ENCODE assay signal across 12 cellular contexts in genomic region chr10:71761541-71762113, GRCh38. TPM values are rescaled to one million over a fixed set of nuclear protein-coding genes. Genes with fewer than 3 reads are reported as not detected.
DNase-seq lines count a peak whose midpoint lies in the region; ATAC-seq and TF ChIP-seq lines count a peak whose summit lies in the region.
"Had no signal": no experiment of that assay in that cellular context is flagged by ENCODE, and none has a peak within 500 bp of the region (broad histone marks: within the 10 kb centered on the region; RNA-seq: fewer than 3 reads in every experiment).

No MANE protein-coding gene starts in this region.

- no peak for TF ChIP-seq EP300 in tibial nerve (IDR thresholded peaks at IDR 0.05)

- H3K27me3 Mint-ChIP-seq in activated naive CD4-positive, alpha-beta T cell treated with anti-CD3 and anti-CD28 coated beads, Interleukin-2, amount 10 ng/mL, durations not matched to agents 7 days and 5 days, result no peaks in the 10 kb centered on the region
- no peaks in the 10 kb centered on the region for H3K27me3 Mint-ChIP-seq in activated CD8-positive, alpha-beta T cell treated with anti-CD3 and anti-CD28 coated beads, Interleukin-2, amount 10 ng/mL, durations not matched to agents 7 days and 5 days (ENCODE audit: low read depth)

- TF ChIP-seq CTCF in foreskin keratinocyte (conservative IDR thresholded peaks at IDR 0.05), result peak; percentile 26
- no peak for TF ChIP-seq CTCF in tibial nerve (IDR thresholded peaks at IDR 0.05)

- H3K27ac ChIP-seq in foreskin keratinocyte (no peak overlapping the region), tibial nerve (peak overlapping the region in 3 of 4 donors; percentile 7 to 98 (median 98))

- ATAC-seq in activated CD8-positive, alpha-beta T cell treated with anti-CD3 and anti-CD28 coated beads, Interleukin-2, amount 10 ng/mL, durations not matched to agents 7 days and 5 days, result no peak
- ATAC-seq in foreskin keratinocyte, result peak; percentile 18

- 91 to 92% methylated on average over 20 to 26 of the region's 26 CpGs for WGBS in tibial nerve, 2 donors

- no peak overlapping the region for H3K4me3 Mint-ChIP-seq in activated naive CD4-positive, alpha-beta T cell treated with anti-CD3 and anti-CD28 coated beads, Interleukin-2, amount 10 ng/mL, durations not matched to agents 7 days and 5 days
- H3K4me3 Mint-ChIP-seq in activated CD8-positive, alpha-beta T cell treated with anti-CD3 and anti-CD28 coated beads, Interleukin-2, amount 10 ng/mL, durations not matched to agents 7 days and 5 days, result no peak overlapping the region

- no peaks in the 10 kb centered on the region for H3K9me3 Mint-ChIP-seq in activated naive CD4-positive, alpha-beta T cell treated with anti-CD3 and anti-CD28 coated beads, Interleukin-2, amount 10 ng/mL, durations not matched to agents 7 days and 5 days
- no peaks in the 10 kb centered on the region for H3K9me3 Mint-ChIP-seq in activated CD8-positive, alpha-beta T cell treated with anti-CD3 and anti-CD28 coated beads, Interleukin-2, amount 10 ng/mL, durations not matched to agents 7 days and 5 days (ENCODE audit: insufficient read depth)

- TF ChIP-seq POLR2A in tibial nerve (IDR thresholded peaks at IDR 0.05), result no peak

- H3K4me1 Mint-ChIP-seq in activated naive CD4-positive, alpha-beta T cell treated with anti-CD3 and anti-CD28 coated beads, Interleukin-2, amount 10 ng/mL, durations not matched to agents 7 days and 5 days, result peaks cover 87% of the 10 kb centered on the region
- H3K4me1 Mint-ChIP-seq in activated CD8-positive, alpha-beta T cell treated with anti-CD3 and anti-CD28 coated beads, Interleukin-2, amount 10 ng/mL, durations not matched to agents 7 days and 5 days (ENCODE audit: low read depth), result peaks cover 85% of the 10 kb centered on the region

- H3K9me3 ChIP-seq in tibial nerve, result no peaks in the 10 kb centered on the region
- H3K9me3 ChIP-seq: breast epithelium had no signal

- H3K36me3 ChIP-seq in tibial nerve, result peaks cover 0 to 63% (median 0%) of the 10 kb centered on the region in 3 donors
- H3K36me3 ChIP-seq: breast epithelium had no signal

- H3K4me1 ChIP-seq in foreskin keratinocyte (peaks cover 3% of the 10 kb centered on the region), tibial nerve (peaks cover 1 to 91% (median 66%) of the 10 kb centered on the region in 4 donors)

- POLR2A ChIA-PET in activated CD8-positive, alpha-beta T cell treated with anti-CD3 and anti-CD28 coated beads, Interleukin-2, amount 10 ng/mL, durations not matched to agents 7 days and 5 days (lab: Charles Lee), result interaction anchor here (0.8 kb wide), 1 partner anchor 11 kb away, joined by 3 read pairs; no protein-coding TSS in a partner anchor

- no peak for DNase-seq in activated naive CD4-positive, alpha-beta T cell treated with anti-CD3 and anti-CD28 coated beads, Interleukin-2, amount 10 ng/mL, durations not matched to agents 7 days and 5 days
- no peak for DNase-seq in activated naive CD4-positive, alpha-beta T cell treated with anti-CD3 and anti-CD28 coated beads, Interleukin-2, amount 50 U/mL, for 16 hours
- no peak for DNase-seq in activated CD8-positive, alpha-beta T cell treated with anti-CD3 and anti-CD28 coated beads, Interleukin-2, amount 10 ng/mL, durations not matched to agents 7 days and 5 days
- DNase-seq in foreskin keratinocyte (no peak), tibial nerve (ENCODE audit: low spot score in 2 of 2) (no peak), GM19240 (ENCODE audit: insufficient read length, low spot score) (no peak), islet precursor cell (no peak)
- no peak for DNase-seq in activated effector memory CD4-positive, alpha-beta T cell treated with anti-CD3 and anti-CD28 coated beads, Interleukin-2, amount 50 U/mL, for 16 hours

- H3K36me3 Mint-ChIP-seq in activated naive CD4-positive, alpha-beta T cell treated with anti-CD3 and anti-CD28 coated beads, Interleukin-2, amount 10 ng/mL, durations not matched to agents 7 days and 5 days, result peaks cover 67% of the 10 kb centered on the region
- H3K36me3 Mint-ChIP-seq in activated CD8-positive, alpha-beta T cell treated with anti-CD3 and anti-CD28 coated beads, Interleukin-2, amount 10 ng/mL, durations not matched to agents 7 days and 5 days (ENCODE audit: low read depth), result peaks cover 75% of the 10 kb centered on the region

- CTCF ChIA-PET in activated naive CD4-positive, alpha-beta T cell treated with anti-CD3 and anti-CD28 coated beads, Interleukin-2, amount 10 ng/mL, durations not matched to agents 7 days and 5 days (lab: Charles Lee), result interaction anchor here (1.0 to 1.3 kb wide), 2 partner anchors 9 to 11 kb away, joined by 3 to 6 read pairs; no protein-coding TSS in a partner anchor
- CTCF ChIA-PET in activated CD8-positive, alpha-beta T cell treated with anti-CD3 and anti-CD28 coated beads, Interleukin-2, amount 10 ng/mL, durations not matched to agents 7 days and 5 days (lab: Charles Lee), result interaction anchor here (6.0 kb wide), 1 partner anchor 12 kb away, joined by 34 read pairs; the partner anchor contains the start of gene VSIR

- H3K27ac Mint-ChIP-seq in activated naive CD4-positive, alpha-beta T cell treated with anti-CD3 and anti-CD28 coated beads, Interleukin-2, amount 10 ng/mL, durations not matched to agents 7 days and 5 days, result peak overlapping the region; percentile 70
- H3K27ac Mint-ChIP-seq in activated CD8-positive, alpha-beta T cell treated with anti-CD3 and anti-CD28 coated beads, Interleukin-2, amount 10 ng/mL, durations not matched to agents 7 days and 5 days, result peak overlapping the region; percentile 60

- H3K4me3 ChIP-seq in tibial nerve, result no peak overlapping the region
- H3K4me3 ChIP-seq: breast epithelium, lung had no signal

- H3K27me3 ChIP-seq in foreskin keratinocyte, result no peaks in the 10 kb centered on the region
- no peaks in the 10 kb centered on the region for H3K27me3 ChIP-seq in tibial nerve
- H3K27me3 ChIP-seq: breast epithelium had no signal

RNA-seq across cellular contexts. Expression of gene VSIR, which starts 11.7 kb away (rescaled TPM):
- total RNA-seq in activated CD8-positive, alpha-beta T cell treated with anti-CD3 and anti-CD28 coated beads, Interleukin-2, amount 10 ng/mL, durations not matched to agents 7 days and 5 days, result 100 to 1,000 TPM; 127 to 133 TPM
- total RNA-seq in foreskin keratinocyte (4.0 and 5.2 TPM in 2 replicates), tibial nerve (100 to 1,000 TPM; 133 to 227 (median 151) TPM)
- polyA plus RNA-seq in foreskin keratinocyte, result 5.2 and 6.1 TPM in 2 replicates

RNA-seq across cellular contexts. Expression of gene C10orf105, which starts 42.0 kb away (rescaled TPM):
- total RNA-seq in activated CD8-positive, alpha-beta T cell treated with anti-CD3 and anti-CD28 coated beads, Interleukin-2, amount 10 ng/mL, durations not matched to agents 7 days and 5 days, result 1 to 10 TPM in 1 of 2 experiments, under 1 TPM in 1; 0.73 to 1.1 TPM
- total RNA-seq in foreskin keratinocyte (not detected in 2 replicates), tibial nerve (under 1 TPM; 0.20 to 0.42 (median 0.26) TPM)
- not detected in 2 replicates for polyA plus RNA-seq in foreskin keratinocyte
- total RNA-seq: NCI-H460, renal cortical epithelial cell had no signal

Comparison
In these comparisons a context has a peak if more than half of its experiments do, and no peak if none do; other contexts are left out.
1. RNA of gene VSIR, which starts 11.7 kb away (total RNA-seq): 133 to 227 TPM in tibial nerve and 127 to 133 TPM in activated CD8-positive, alpha-beta T cell treated with anti-CD3 and anti-CD28 coated beads, Interleukin-2, amount 10 ng/mL, durations not matched to agents 7 days and 5 days; 4.0 to 5.2 TPM in foreskin keratinocyte; every median in the first group is over 10 times any median in the second.